Comparison of ENCODE assay signal across 17 cellular contexts in the genomic region with DNA sequence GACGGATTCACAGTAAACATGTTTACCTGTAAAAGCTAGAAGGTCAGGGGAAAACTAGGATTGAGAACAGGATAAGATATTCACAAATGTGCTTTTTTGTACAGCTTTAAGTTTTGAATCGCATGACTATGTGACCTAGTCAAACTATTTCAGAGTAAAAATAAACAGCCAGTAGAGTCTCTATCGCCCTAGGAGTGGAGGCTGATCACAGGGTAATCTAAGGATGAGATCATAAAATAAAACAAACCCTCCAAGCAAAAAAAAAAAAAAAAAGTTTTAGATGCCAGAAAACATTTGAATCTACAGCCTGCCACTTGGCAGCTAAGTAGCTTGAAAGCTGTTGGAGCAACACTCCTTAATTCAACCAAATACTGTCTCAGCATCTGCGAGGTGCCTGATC. TPM values are rescaled to one million over a fixed set of nuclear protein-coding genes. Genes with fewer than 3 reads are reported as not detected.
DNase-seq lines count a peak whose midpoint lies in the region; ATAC-seq and TF ChIP-seq lines count a peak whose summit lies in the region.
"Had no signal": no experiment of that assay in that cellular context is flagged by ENCODE, and none has a peak within 500 bp of the region (broad histone marks: within the 10 kb centered on the region; RNA-seq: fewer than 3 reads in every experiment).

No MANE protein-coding gene starts in this region.

- H3K18ac ChIP-seq in trophoblast cell (ENCODE audit: low read length) = no peak overlapping the region

- TF ChIP-seq CTCF in C4-2B (conservative IDR thresholded peaks at IDR 0.05) (no peak), VCaP (conservative IDR thresholded peaks at IDR 0.05) (no peak), hepatocyte (IDR thresholded peaks at IDR 0.05; ENCODE audit: poor library complexity) (no peak)

- no peak overlapping the region for H4K8ac ChIP-seq in trophoblast cell (ENCODE audit: low read depth, low read length)

- peaks cover 4% of the 10 kb centered on the region for H3K36me3 Mint-ChIP-seq in effector memory CD8-positive, alpha-beta T cell (ENCODE audit: insufficient read depth)

- H3K27me3 ChIP-seq in hepatocyte = no peaks in the 10 kb centered on the region
- H3K27me3 ChIP-seq in trophoblast cell (ENCODE audit: insufficient read depth, low read length) = no peaks in the 10 kb centered on the region
- H3K27me3 ChIP-seq: SJSA1 had no signal

- H3K27me3 Mint-ChIP-seq in effector memory CD8-positive, alpha-beta T cell = no peaks in the 10 kb centered on the region
- H3K27me3 Mint-ChIP-seq: IgD-negative memory B cell had no signal

- H3K27ac Mint-ChIP-seq in effector memory CD8-positive, alpha-beta T cell = no peak overlapping the region

- no peak overlapping the region for H3K4ac ChIP-seq in trophoblast cell (ENCODE audit: low read depth, low read length)

- H3K9me3 Mint-ChIP-seq in effector memory CD8-positive, alpha-beta T cell = peaks cover 24 to 38% of the 10 kb centered on the region in 2 donors

- no peak overlapping the region for H2BK120ac ChIP-seq in trophoblast cell (ENCODE audit: insufficient read depth, low read length, poor library complexity)

- no peak overlapping the region for H3K9ac ChIP-seq in trophoblast cell (ENCODE audit: low read length)

- no peak overlapping the region for H3K4me3 Mint-ChIP-seq in effector memory CD8-positive, alpha-beta T cell
- H3K4me3 Mint-ChIP-seq: H9 had no signal

- H2BK12ac ChIP-seq in trophoblast cell (ENCODE audit: low read length) = no peak overlapping the region

- no peak overlapping the region for H4K91ac ChIP-seq in trophoblast cell (ENCODE audit: low read depth, low read length)

- H3K4me1 ChIP-seq in hepatocyte (ENCODE audit: insufficient read depth) (peaks cover 6% of the 10 kb centered on the region), trophoblast cell (ENCODE audit: control insufficient read depth in 1 of 2, insufficient read depth in 2 of 2, low read length in 2 of 2) (no peaks in the 10 kb centered on the region)
- H3K4me1 ChIP-seq: SJSA1 had no signal

- no peak overlapping the region for H2AFZ ChIP-seq in hepatocyte
- no peak overlapping the region for H2AFZ ChIP-seq in trophoblast cell (ENCODE audit: insufficient read depth, low read length, poor library complexity)

- H3K9me3 ChIP-seq in hepatocyte (ENCODE audit: low read depth) (peaks cover 8% of the 10 kb centered on the region), trophoblast cell (ENCODE audit: insufficient read depth, low read depth, low read length) (peaks cover 2% of the 10 kb centered on the region)

- H4K12ac ChIP-seq in trophoblast cell (ENCODE audit: low read depth, low read length) = no peak overlapping the region

- H3K79me1 ChIP-seq in trophoblast cell (ENCODE audit: low read length) = no peaks in the 10 kb centered on the region

- H3K4me3 ChIP-seq in hepatocyte (no peak overlapping the region), trophoblast cell (ENCODE audit: low read depth, low read length) (no peak overlapping the region)
- H3K4me3 ChIP-seq: SJSA1 had no signal

- H2AK5ac ChIP-seq in trophoblast cell (ENCODE audit: low read length) = no peak overlapping the region

- no peak for ATAC-seq in GM21367 (IDR thresholded peaks at IDR 0.05; ENCODE audit: unreplicated experiment)
- ATAC-seq in effector memory CD8-positive, alpha-beta T cell (replicated peaks) = no peak

- no peaks in the 10 kb centered on the region for H3K9me2 ChIP-seq in hepatocyte (replicated peaks; ENCODE audit: insufficient read depth)

- DNase-seq in hepatocyte (ENCODE audit: low spot score) (no peak), trophoblast cell (no peak), NCI-H2107 treated with DMSO at 0.1 percent for 48 hours (lab: John Stamatoyannopoulos, UW; ENCODE audit: unreplicated experiment) (no peak)
- no peak for DNase-seq in effector memory CD8-positive, alpha-beta T cell
- DNase-seq: DMS79 treated with DMSO at 0.1 percent for 48 hours, H9, NCI-H1436 treated with DMSO at 0.1 percent for 48 hours, NCI-H2081, NCI-H2227 treated with DMSO at 0.1 percent for 48 hours, NCI-H526 treated with DMSO at 0.1 percent for 48 hours had no signal

- H3K79me2 ChIP-seq in hepatocyte = no peaks in the 10 kb centered on the region
- H3K79me2 ChIP-seq in trophoblast cell (ENCODE audit: control insufficient read depth, insufficient read depth, low read length, poor library complexity) = no peaks in the 10 kb centered on the region

- H2BK5ac ChIP-seq in trophoblast cell (ENCODE audit: low read depth, low read length, poor library complexity) = peak overlapping the region; percentile 37

- WGBS in hepatocyte (ENCODE audit: low lambda C conversion rate, missing lambda C conversion rate) = 85% methylated on average over 4 of the region's 4 CpGs
- WGBS in trophoblast cell (ENCODE audit: extremely low coverage, insufficient coverage, insufficient read length) = no CpG with 5 or more reads among the region's 4 CpGs

- H3K27ac ChIP-seq in C4-2B (peak overlapping the region; percentile 38; the same call in 1 of the 2 replicates), VCaP (peak overlapping the region; percentile 100), hepatocyte (peak overlapping the region; percentile 85), trophoblast cell (ENCODE audit: low read depth, low read length) (no peak overlapping the region)
- H3K27ac ChIP-seq: RWPE1, SJSA1 had no signal

- no peaks in the 10 kb centered on the region for H4K20me1 ChIP-seq in hepatocyte (ENCODE audit: insufficient read depth, poor library complexity, severe bottlenecking)

- no peak overlapping the region for H3K23ac ChIP-seq in trophoblast cell (ENCODE audit: low read length)

- H3K36me3 ChIP-seq in hepatocyte (replicated peaks; ENCODE audit: insufficient read depth, low read depth) = no peaks in the 10 kb centered on the region
- H3K36me3 ChIP-seq in trophoblast cell (ENCODE audit: control insufficient read depth in 1 of 2, insufficient read depth in 2 of 2, low read length in 2 of 2) = peaks cover under 1 to 1% of the 10 kb centered on the region in 2 experiments

- H3K4me2 ChIP-seq in hepatocyte = no peak overlapping the region
- no peak overlapping the region for H3K4me2 ChIP-seq in trophoblast cell (ENCODE audit: low read length)

- H3K4me1 Mint-ChIP-seq in effector memory CD8-positive, alpha-beta T cell (ENCODE audit: low read depth in 2 of 2) = no peaks in the 10 kb centered on the region
- H3K4me1 Mint-ChIP-seq: IgD-negative memory B cell had no signal

- H3K14ac ChIP-seq in trophoblast cell (ENCODE audit: low read length) = no peak overlapping the region

RNA-seq across cellular contexts. Expression of a gene that starts 26.8 kb away (rescaled TPM):
- total RNA-seq in hepatocyte = 3.5 and 4.3 TPM in 2 replicates
- 3.1 and 5.0 TPM in 2 replicates for polyA plus RNA-seq in hepatocyte
- polyA plus RNA-seq in trophoblast cell (2013) = 5.1 and 5.2 TPM in 2 replicates

RNA-seq across cellular contexts. Expression of a gene that starts 32.5 kb away (rescaled TPM):
- 4.3 and 6.5 TPM in 2 replicates for total RNA-seq in hepatocyte
- 3.8 and 5.2 TPM in 2 replicates for polyA plus RNA-seq in hepatocyte
- 3.6 and 3.8 TPM in 2 replicates for polyA plus RNA-seq in trophoblast cell (2013)

RNA-seq across cellular contexts. Expression of a gene that starts 48.2 kb away (rescaled TPM):
- total RNA-seq in hepatocyte = 11.6 and 17.6 TPM in 2 replicates
- 3.4 and 4.9 TPM in 2 replicates for polyA plus RNA-seq in hepatocyte
- 5.6 and 5.7 TPM in 2 replicates for polyA plus RNA-seq in trophoblast cell (2013)
- total RNA-seq: OCI-LY7 had no signal

RNA-seq across cellular contexts. Expression of a gene that starts 55.0 kb away (rescaled TPM):
- total RNA-seq in hepatocyte = 13.6 and 16.0 TPM in 2 replicates
- polyA plus RNA-seq in hepatocyte = 4.9 and 8.6 TPM in 2 replicates
- 10.0 and 11.0 TPM in 2 replicates for polyA plus RNA-seq in trophoblast cell (2013)
